Comparison of ENCODE assay signal across 8 cellular contexts in genomic region chr6:27518881-27519795, GRCh38. TPM values are rescaled to one million over a fixed set of nuclear protein-coding genes. Genes with fewer than 3 reads are reported as not detected.
DNase-seq lines count a peak whose midpoint lies in the region; ATAC-seq and TF ChIP-seq lines count a peak whose summit lies in the region.

No MANE protein-coding gene starts in this region.

- peaks cover 15% of the 10 kb centered on the region for H3K4me1 Mint-ChIP-seq in activated B cell treated with CpG ODN at 0.5 μM for 24 hours

- H3K27me3 Mint-ChIP-seq in activated B cell treated with CpG ODN at 0.5 μM for 24 hours, result peaks cover 30% of the 10 kb centered on the region

- intact Hi-C loops in activated B cell treated with CpG ODN at 0.5 μM for 24 hours (cut with micrococcal nuclease), result loop anchor here (1.0 to 5.0 kb wide), 9 partner anchors 16 to 384 kb away; partner anchors contain the start of gene ZNF184

- H3K4me3 Mint-ChIP-seq in activated B cell treated with CpG ODN at 0.5 μM for 24 hours, result peak overlapping the region; percentile 83

- peak overlapping the region; percentile 82 for H3K27ac Mint-ChIP-seq in activated B cell treated with CpG ODN at 0.5 μM for 24 hours

- DNase-seq in SIG-M5 treated with dmso at 0.1 percent for 504 hours (lab: John Stamatoyannopoulos, UW; ENCODE audit: unreplicated experiment) (peak; percentile 75), SIG-M5 (lab: John Stamatoyannopoulos, UW) (no peak), NCI-H2196 treated with DMSO at 0.1 percent for 48 hours (lab: John Stamatoyannopoulos, UW; ENCODE audit: unreplicated experiment) (peak; percentile 30), activated B cell treated with CpG ODN at 0.5 μM for 24 hours (peak; percentile 48), choroid plexus epithelial cell (ENCODE audit: low read depth) (peak; percentile 96), kidney glomerular epithelial cell (lab: John Stamatoyannopoulos, UW) (peak; percentile 89)
- DNase-seq in stimulated activated CD4-positive, alpha-beta T cell treated with anti-CD3 and anti-CD28 coated beads, Interleukin-15, amount 100 ng/mL, for 1 hour (ENCODE audit: low read depth in 1 of 2, low spot score in 1 of 2), result peak; percentile 12 to 31

- peak overlapping the region; percentile 82 for H3K4me3 ChIP-seq in choroid plexus epithelial cell (ENCODE audit: low read depth, low read length)

- no peak for TF ChIP-seq CTCF in activated B cell treated with CpG ODN at 0.5 μM for 24 hours (IDR thresholded peaks at IDR 0.05)
- peak; percentile 84 for TF ChIP-seq CTCF in choroid plexus epithelial cell (conservative IDR thresholded peaks at IDR 0.05; ENCODE audit: low read depth, low read length)

- H3K9me3 Mint-ChIP-seq in activated B cell treated with CpG ODN at 0.5 μM for 24 hours, result no peaks in the 10 kb centered on the region

- CTCF ChIA-PET in activated B cell treated with CpG ODN at 0.5 μM for 24 hours (lab: Charles Lee), result interaction anchor here (0.7 to 3.0 kb wide), 16 partner anchors 8 to 1395 kb away, joined by 3 to 38 read pairs (median 4); partner anchors contain the start of gene POM121L2

- ATAC-seq in HG03025 (IDR thresholded peaks at IDR 0.05; ENCODE audit: low FRiP score, unreplicated experiment), result peak; percentile 65
- peak; percentile 72 for ATAC-seq in activated B cell treated with CpG ODN at 0.5 μM for 24 hours (ENCODE audit: low read depth)

- peaks cover 7% of the 10 kb centered on the region for H3K36me3 Mint-ChIP-seq in activated B cell treated with CpG ODN at 0.5 μM for 24 hours (ENCODE audit: low read depth)

- POLR2A ChIA-PET in activated B cell treated with CpG ODN at 0.5 μM for 24 hours (lab: Charles Lee), result interaction anchor here (0.5 to 2.0 kb wide), 7 partner anchors 17 to 1256 kb away, joined by 3 to 11 read pairs (median 4); a partner anchor contains a TSS

RNA-seq across cellular contexts. Expression of gene ZNF184, which starts 46.2 kb away (rescaled TPM):
- 8.1 and 8.6 TPM in 2 replicates for total RNA-seq in activated B cell treated with CpG ODN at 0.5 μM for 24 hours
